ENCODE assay signal across 20 cellular contexts in the genomic region with DNA sequence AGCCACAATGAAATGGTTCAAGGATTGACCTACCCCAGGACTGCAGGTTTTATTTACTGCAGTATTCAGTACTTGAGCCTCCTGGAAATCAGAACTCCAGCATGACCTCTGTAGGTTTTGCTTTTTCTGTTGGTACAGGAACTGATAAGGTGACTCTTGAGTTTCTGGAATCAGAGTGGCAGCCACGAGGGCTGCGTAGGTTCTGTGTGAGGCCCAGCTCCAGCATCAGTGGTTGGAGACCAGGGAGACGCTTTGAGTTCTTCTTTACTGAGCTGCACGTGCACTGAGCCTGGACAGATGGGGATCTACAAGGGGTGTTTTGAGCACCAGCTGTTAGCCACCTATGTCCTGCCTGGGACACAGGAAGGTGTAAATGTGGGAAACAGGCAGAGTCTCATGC.
A peak's percentile ranks its signal among the peaks of the same experiment; 100 is the strongest.
DNase-seq lines count a peak whose midpoint lies in the region; ATAC-seq and TF ChIP-seq lines count a peak whose summit lies in the region.
"Had no signal": no experiment of that assay in that cellular context is flagged by ENCODE, and none has a peak within 500 bp of the region (broad histone marks: within the 10 kb centered on the region; RNA-seq: fewer than 3 reads in every experiment).

No MANE protein-coding gene starts in this region.

- DNase-seq in Right ventricle myocardium inferior (ENCODE audit: missing footprints) = no peak
- no peak for DNase-seq in right atrium auricular region (ENCODE audit: low spot score)
- DNase-seq in SJCRH30 = peak in 1 of 2 experiments; percentile 23
- DNase-seq in left lung = no peak
- no peak for DNase-seq in AML-193 (lab: John Stamatoyannopoulos, UW)
- DNase-seq in NCI-H187 treated with DMSO at 0.1 percent for 48 hours (lab: John Stamatoyannopoulos, UW) = no peak
- no peak for DNase-seq in activated naive CD4-positive, alpha-beta T cell treated with anti-CD3 and anti-CD28 coated beads, Interleukin-2, amount 50 U/mL, for 16 hours
- DNase-seq: activated CD4-positive, alpha-beta T cell treated with anti-CD3 and anti-CD28 coated beads for 1 hour; activated effector memory CD4-positive, alpha-beta T cell treated with anti-CD3 and anti-CD28 coated beads, Interleukin-2, amount 50 U/mL, for 16 hours; CD4-positive, CD25-positive, alpha-beta regulatory T cell; DMS79 treated with DMSO at 0.1 percent for 48 hours; KBM-7; kidney; NCI-H2081 treated with DMSO at 0.1 percent for 48 hours; NCI-H510A; nephron progenitor cell; SIG-M5; small intestine; stimulated activated CD4-positive, alpha-beta T cell treated with anti-CD3 and anti-CD28 coated beads, Interleukin-4, amount 100 ng/mL, for 24 hours had no signal

- H3K27me3 ChIP-seq in right atrium auricular region (no peaks in the 10 kb centered on the region), SJCRH30 (no peaks in the 10 kb centered on the region), left lung (no peaks in the 10 kb centered on the region)

- no peak overlapping the region for H3K27ac ChIP-seq in right atrium auricular region
- H3K27ac ChIP-seq in SJCRH30 = peak overlapping the region; percentile 83
- peak overlapping the region; percentile 54 to 63 for H3K27ac ChIP-seq in left lung

- TF ChIP-seq CTCF in right atrium auricular region (IDR thresholded peaks at IDR 0.05) (no peak), left lung (IDR thresholded peaks at IDR 0.05) (no peak)

- no peak overlapping the region for H3K4me3 ChIP-seq in right atrium auricular region
- no peak overlapping the region for H3K4me3 ChIP-seq in SJCRH30
- peak overlapping the region; percentile 1 to 24 for H3K4me3 ChIP-seq in left lung

- no peaks in the 10 kb centered on the region for H3K36me3 ChIP-seq in right atrium auricular region
- no peaks in the 10 kb centered on the region for H3K36me3 ChIP-seq in SJCRH30
- no peaks in the 10 kb centered on the region for H3K36me3 ChIP-seq in left lung

- H3K4me1 ChIP-seq in right atrium auricular region (peaks cover 0 to 24% of the 10 kb centered on the region in 2 donors), SJCRH30 (peaks cover 42% of the 10 kb centered on the region), left lung (peaks cover 6 to 14% of the 10 kb centered on the region in 2 donors)

- H3K9me3 ChIP-seq in right atrium auricular region = no peaks in the 10 kb centered on the region
- H3K9me3 ChIP-seq in SJCRH30 (replicated peaks) = no peaks in the 10 kb centered on the region; the same call in 1 of the 2 replicates
- no peaks in the 10 kb centered on the region for H3K9me3 ChIP-seq in left lung

- intact Hi-C loops in Right ventricle myocardium inferior (cut with DNase I) (no loop called here), left lung (cut with DNase I) (no loop called here)

- ATAC-seq in Right ventricle myocardium inferior (peak; percentile 45), left lung (no peak), GM21529 (IDR thresholded peaks at IDR 0.05; ENCODE audit: unreplicated experiment) (no peak)

Comparison
In these comparisons a context has a peak if more than half of its experiments do, and no peak if none do; other contexts are left out.
1. H3K27ac ChIP-seq: peak in SJCRH30 (single experiment) and left lung (2 of 2); none in right atrium auricular region (0 of 2).
2. H3K4me3 ChIP-seq: peak in left lung (2 of 2); none in right atrium auricular region (0 of 2) and SJCRH30 (single experiment).